In genomic region chr3:163490119-163490518, GRCh38 we compare ENCODE assay signal across 9 cellular contexts.
A peak's percentile ranks its signal among the peaks of the same experiment; 100 is the strongest.
DNase-seq lines count a peak whose midpoint lies in the region; ATAC-seq and TF ChIP-seq lines count a peak whose summit lies in the region.
"Had no signal": no experiment of that assay in that cellular context is flagged by ENCODE, and none has a peak within 500 bp of the region (broad histone marks: within the 10 kb centered on the region; RNA-seq: fewer than 3 reads in every experiment).

No MANE protein-coding gene starts in this region.

- H3K4me1 ChIP-seq in BE2C (no peaks in the 10 kb centered on the region), psoas muscle (no peaks in the 10 kb centered on the region)

- 89 to 100% (median 98%) methylated on average over 1 of the region's 1 CpG for WGBS in psoas muscle, 3 donors

- H3K9me3 ChIP-seq in BE2C (no peaks in the 10 kb centered on the region), psoas muscle (no peaks in the 10 kb centered on the region)

- peak; percentile 94 for ATAC-seq in HG02885 (IDR thresholded peaks at IDR 0.05; ENCODE audit: poor library complexity, unreplicated experiment)
- peak in 1 of 4 donors; percentile 47 for ATAC-seq in psoas muscle

- intact Hi-C loops in psoas muscle (cut with DNase I): no loop called here

- DNase-seq in BE2C (peak; percentile 85), GM12865 (ENCODE audit: low read depth) (peak; percentile 54), NCI-H82 (lab: John Stamatoyannopoulos, UW) (peak; percentile 90), dermis blood vessel endothelial cell (peak; percentile 4), psoas muscle (no peak), germinal center (ENCODE audit: low spot score) (no peak)
- no peak for DNase-seq in activated CD4-positive, CD25-positive, alpha-beta regulatory T cell treated with anti-CD3 and anti-CD28 coated beads, Interleukin-2, amount 50 U/mL, for 72 hours

- H3K27me3 ChIP-seq in BE2C (no peaks in the 10 kb centered on the region), psoas muscle (ENCODE audit: insufficient read depth in 3 of 3, low read length in 2 of 3) (no peaks in the 10 kb centered on the region)

- H3K27ac ChIP-seq in psoas muscle: no peak overlapping the region
- H3K27ac ChIP-seq: SK-N-MC had no signal

- no peak overlapping the region for H3K4me3 ChIP-seq in BE2C (ENCODE audit: low read depth, low read length)
- H3K4me3 ChIP-seq in GM12865 (ENCODE audit: low read depth, low read length): no peak overlapping the region
- no peak overlapping the region for H3K4me3 ChIP-seq in psoas muscle
- H3K4me3 ChIP-seq: SK-N-MC had no signal

- TF ChIP-seq CTCF in BE2C (IDR thresholded peaks at IDR 0.05; ENCODE audit: low read depth, low read length) (peak; percentile 96), GM12865 (IDR thresholded peaks at IDR 0.05; ENCODE audit: insufficient read depth, low read depth, low read length, missing control alignments) (peak; percentile 55), psoas muscle (IDR thresholded peaks at IDR 0.05) (peak; percentile 17)

- no peaks in the 10 kb centered on the region for H3K36me3 ChIP-seq in BE2C
- no peaks in the 10 kb centered on the region for H3K36me3 ChIP-seq in psoas muscle (ENCODE audit: insufficient read depth in 1 of 2, low read depth in 1 of 2)

Comparison
In these comparisons a context has a peak if more than half of its experiments do, and no peak if none do; other contexts are left out.
1. DNase-seq: peak in BE2C (single experiment), GM12865 (single experiment), NCI-H82 (single experiment) and dermis blood vessel endothelial cell (single experiment); none in psoas muscle (0 of 2), activated CD4-positive, CD25-positive, alpha-beta regulatory T cell treated with anti-CD3 and anti-CD28 coated beads, Interleukin-2, amount 50 U/mL, for 72 hours (single experiment) and germinal center (single experiment).
2. CTCF ChIP-seq: peak in every context shown above with its lines; median percentile 96 in BE2C; 55 in GM12865; 17 in psoas muscle.